Comparison of ENCODE assay signal across 8 cellular contexts in genomic region chr6:85678602-85679444, GRCh38. TPM values are rescaled to one million over a fixed set of nuclear protein-coding genes. Genes with fewer than 3 reads are reported as not detected.
DNase-seq lines count a peak whose midpoint lies in the region; ATAC-seq and TF ChIP-seq lines count a peak whose summit lies in the region.

No MANE protein-coding gene starts in this region.

- H3K4me3 ChIP-seq in BE2C (ENCODE audit: low read depth, low read length): peak overlapping the region; percentile 97

- DNase-seq in BE2C (peak; percentile 98), GM19238 (ENCODE audit: insufficient read length, low spot score) (peak; percentile 85), NCI-H510A (lab: John Stamatoyannopoulos, UW) (peak; percentile 96), left colon (peak; percentile 96 to 98)
- peak; percentile 98 for DNase-seq in activated CD4-positive, alpha-beta T cell treated with anti-CD3 and anti-CD28 coated beads for 36 hours
- DNase-seq in stimulated activated CD4-positive, alpha-beta T cell treated with anti-CD3 and anti-CD28 coated beads, Interleukin-1b, Interleukin-23, amount 100 ng/mL, for 4 hours (ENCODE audit: low read depth in 2 of 2): peak; percentile 92 to 98

- peaks cover 5% of the 10 kb centered on the region for H3K9me3 Mint-ChIP-seq in activated CD4-positive, alpha-beta T cell treated with anti-CD3 and anti-CD28 coated beads for 36 hours (ENCODE audit: low read depth)

- peak; percentile 88 for ATAC-seq in HG03439 (IDR thresholded peaks at IDR 0.05; ENCODE audit: unreplicated experiment)
- peak; percentile 87 for ATAC-seq in activated CD4-positive, alpha-beta T cell treated with anti-CD3 and anti-CD28 coated beads for 36 hours
- ATAC-seq in left colon: peak; percentile 95

- H3K27me3 ChIP-seq in BE2C: no peaks in the 10 kb centered on the region; the same call in 1 of the 2 replicates

- no peaks in the 10 kb centered on the region for H3K27me3 Mint-ChIP-seq in activated CD4-positive, alpha-beta T cell treated with anti-CD3 and anti-CD28 coated beads for 36 hours

- H3K27ac Mint-ChIP-seq in activated CD4-positive, alpha-beta T cell treated with anti-CD3 and anti-CD28 coated beads for 36 hours: peak overlapping the region; percentile 93

- H3K4me3 Mint-ChIP-seq in activated CD4-positive, alpha-beta T cell treated with anti-CD3 and anti-CD28 coated beads for 36 hours: peak overlapping the region; percentile 90

- peaks cover 57% of the 10 kb centered on the region for H3K36me3 Mint-ChIP-seq in activated CD4-positive, alpha-beta T cell treated with anti-CD3 and anti-CD28 coated beads for 36 hours (ENCODE audit: low read depth)

- POLR2A ChIA-PET in activated CD4-positive, alpha-beta T cell treated with anti-CD3 and anti-CD28 coated beads for 36 hours (lab: Charles Lee): interaction anchor here (0.6 to 5.4 kb wide), 7 partner anchors 9 to 156 kb away, joined by 3 to 265 read pairs (median 5); partner anchors contain the start of genes SNX14 and SYNCRIP

- H3K36me3 ChIP-seq in BE2C: peaks cover 38% of the 10 kb centered on the region

- intact Hi-C loops in activated CD4-positive, alpha-beta T cell treated with anti-CD3 and anti-CD28 coated beads for 36 hours (cut with DNase I, micrococcal nuclease): loop anchor here (1.0 to 10.0 kb wide), 7 partner anchors 9 to 1824 kb away; partner anchors contain the start of genes CYB5R4 (in 1 of the 2), RIPPLY2 (in 1 of the 2) and SNX14 (in 1 of the 2)
- intact Hi-C loops in left colon (cut with DNase I, micrococcal nuclease): loop anchor here in 1 of 2 donors (2.0 to 10.0 kb wide), 2 partner anchors 36 to 84 kb away; partner anchors contain the start of genes SNX14 and SYNCRIP

- H3K4me1 ChIP-seq in BE2C: no peaks in the 10 kb centered on the region

- peaks cover 33% of the 10 kb centered on the region for H3K4me1 Mint-ChIP-seq in activated CD4-positive, alpha-beta T cell treated with anti-CD3 and anti-CD28 coated beads for 36 hours

- H3K9me3 ChIP-seq in BE2C: no peaks in the 10 kb centered on the region

- H3K27ac ChIP-seq in cingulate gyrus (ENCODE audit: low read depth, low read length): peak overlapping the region; percentile 93

- TF ChIP-seq CTCF in BE2C (IDR thresholded peaks at IDR 0.05; ENCODE audit: low read depth, low read length): no peak

- CTCF ChIA-PET in activated CD4-positive, alpha-beta T cell treated with anti-CD3 and anti-CD28 coated beads for 36 hours (lab: Charles Lee): interaction anchor here (0.7 to 2.1 kb wide), 7 partner anchors 9 to 85 kb away, joined by 4 to 9 read pairs (median 6); partner anchors contain the start of genes SNX14 and SYNCRIP

RNA-seq across cellular contexts. Expression of gene SYNCRIP, which starts 36.1 kb away (rescaled TPM):
- 178 TPM for polyA plus RNA-seq in BE2C (2012; ENCODE audit: insufficient read depth, insufficient read length, low read depth)
- 100 to 1,000 TPM; 156 to 191 TPM for total RNA-seq in activated CD4-positive, alpha-beta T cell treated with anti-CD3 and anti-CD28 coated beads for 36 hours
- 10 to 100 TPM; 62.2 to 76.8 TPM for total RNA-seq in left colon

Comparison
In these comparisons a context has a peak if more than half of its experiments do, and no peak if none do; other contexts are left out.
1. Peak in every context shown above with its lines: DNase-seq, ATAC-seq, H3K4me3 ChIP-seq and H3K27ac ChIP-seq.